In genomic region chr9:130422546-130422945, GRCh38 we compare ENCODE assay signal across 19 cellular contexts. TPM values are rescaled to one million over a fixed set of nuclear protein-coding genes. Genes with fewer than 3 reads are reported as not detected.
"Had no signal": no experiment of that assay in that cellular context is flagged by ENCODE, and none has a peak within 500 bp of the region (broad histone marks: within the 10 kb centered on the region; RNA-seq: fewer than 3 reads in every experiment).

No MANE protein-coding gene starts in this region.

- H3K36me3 Mint-ChIP-seq: activated naive CD4-positive, alpha-beta T cell treated with anti-CD3 and anti-CD28 coated beads, Interleukin-2, amount 10 ng/mL, durations not matched to agents 7 days and 5 days; naive thymus-derived CD8-positive, alpha-beta T cell; stimulated activated naive B cell treated with anti-CD40 and anti-IgM and Interleukin-4, amounts not matched to agents 10 μg/mL and 1 μg/mL and 100 μg/mL, for 72 hours; type B pancreatic cell had no signal

- H3K4me1 Mint-ChIP-seq: activated CD4-positive, alpha-beta memory T cell treated with anti-CD3 and anti-CD28 coated beads, Interleukin-2, amount 10 ng/mL, durations not matched to agents 7 days and 5 days; activated CD4-positive, alpha-beta T cell treated with anti-CD3 and anti-CD28 coated beads, Interleukin-2, amount 10 ng/mL, durations not matched to agents 24 days and 14 days; activated naive CD4-positive, alpha-beta T cell treated with anti-CD3 and anti-CD28 coated beads, Interleukin-2, amount 10 ng/mL, durations not matched to agents 7 days and 5 days; naive thymus-derived CD8-positive, alpha-beta T cell; T-helper 17 cell had no signal

- H3K27me3 ChIP-seq: pancreas, vagina had no signal

- H3K27ac ChIP-seq: epithelial cell of prostate, foreskin keratinocyte, lower lobe of right lung, pancreas, thoracic aorta, vagina had no signal

- DNase-seq: activated CD4-positive, alpha-beta memory T cell treated with anti-CD3 and anti-CD28 coated beads, Interleukin-2, amount 10 ng/mL, durations not matched to agents 7 days and 5 days; activated CD4-positive, alpha-beta T cell treated with anti-CD3 and anti-CD28 coated beads, Interleukin-2, amount 10 ng/mL, durations not matched to agents 24 days and 14 days; activated effector memory CD4-positive, alpha-beta T cell treated with anti-CD3 and anti-CD28 coated beads, Interleukin-2, amount 50 U/mL, for 16 hours; activated naive CD4-positive, alpha-beta T cell treated with anti-CD3 and anti-CD28 coated beads, Interleukin-2, amount 10 ng/mL, durations not matched to agents 7 days and 5 days; activated T-cell treated with anti-CD3 and anti-CD28 coated beads, Interleukin-2, amount 50 U/mL, for 72 hours; cortex of kidney; foreskin keratinocyte; kidney; lower lobe of right lung; naive thymus-derived CD8-positive, alpha-beta T cell; pancreas; stimulated activated CD4-positive, alpha-beta T cell treated with anti-CD3 and anti-CD28 coated beads, Interleukin-2, amount 100 ng/mL, for 48 hours; stimulated activated CD8-positive, alpha-beta memory T cell treated with anti-CD3 and anti-CD28 coated beads, Interleukin-4, amount 100 ng/mL, for 48 hours; stimulated activated naive B cell treated with anti-CD40 and anti-IgM and Interleukin-4, amounts not matched to agents 10 μg/mL and 1 μg/mL and 100 μg/mL, for 72 hours; T-helper 17 cell had no signal

- H3K4me1 ChIP-seq: pancreas had no signal

- ATAC-seq: activated T-cell treated with anti-CD3 and anti-CD28 coated beads, Interleukin-2, amount 50 U/mL, for 72 hours; foreskin keratinocyte; lower lobe of right lung; naive thymus-derived CD8-positive, alpha-beta T cell; pancreas; T-helper 17 cell had no signal

- H3K27ac Mint-ChIP-seq: activated CD4-positive, alpha-beta memory T cell treated with anti-CD3 and anti-CD28 coated beads, Interleukin-2, amount 10 ng/mL, durations not matched to agents 7 days and 5 days; activated CD4-positive, alpha-beta T cell treated with anti-CD3 and anti-CD28 coated beads, Interleukin-2, amount 10 ng/mL, durations not matched to agents 24 days and 14 days; activated naive CD4-positive, alpha-beta T cell treated with anti-CD3 and anti-CD28 coated beads, Interleukin-2, amount 10 ng/mL, durations not matched to agents 7 days and 5 days; activated T-cell treated with anti-CD3 and anti-CD28 coated beads, Interleukin-2, amount 50 U/mL, for 72 hours; stimulated activated naive B cell treated with anti-CD40 and anti-IgM and Interleukin-4, amounts not matched to agents 10 μg/mL and 1 μg/mL and 100 μg/mL, for 72 hours; T-helper 17 cell; type B pancreatic cell had no signal

- H3K36me3 ChIP-seq: lower lobe of right lung, pancreas, thoracic aorta, vagina had no signal

- H3K4me3 Mint-ChIP-seq: activated CD4-positive, alpha-beta memory T cell treated with anti-CD3 and anti-CD28 coated beads, Interleukin-2, amount 10 ng/mL, durations not matched to agents 7 days and 5 days; activated CD4-positive, alpha-beta T cell treated with anti-CD3 and anti-CD28 coated beads, Interleukin-2, amount 10 ng/mL, durations not matched to agents 24 days and 14 days; activated naive CD4-positive, alpha-beta T cell treated with anti-CD3 and anti-CD28 coated beads, Interleukin-2, amount 10 ng/mL, durations not matched to agents 7 days and 5 days; activated T-cell treated with anti-CD3 and anti-CD28 coated beads, Interleukin-2, amount 50 U/mL, for 72 hours; naive thymus-derived CD8-positive, alpha-beta T cell; stimulated activated naive B cell treated with anti-CD40 and anti-IgM and Interleukin-4, amounts not matched to agents 10 μg/mL and 1 μg/mL and 100 μg/mL, for 72 hours; T-helper 17 cell; type B pancreatic cell had no signal

- H3K9me3 ChIP-seq: lower lobe of right lung, pancreas, thoracic aorta, vagina had no signal

- H3K4me3 ChIP-seq: lower lobe of right lung, pancreas, thoracic aorta, vagina had no signal

- H3K9me3 Mint-ChIP-seq: activated CD4-positive, alpha-beta memory T cell treated with anti-CD3 and anti-CD28 coated beads, Interleukin-2, amount 10 ng/mL, durations not matched to agents 7 days and 5 days; activated CD4-positive, alpha-beta T cell treated with anti-CD3 and anti-CD28 coated beads, Interleukin-2, amount 10 ng/mL, durations not matched to agents 24 days and 14 days; activated naive CD4-positive, alpha-beta T cell treated with anti-CD3 and anti-CD28 coated beads, Interleukin-2, amount 10 ng/mL, durations not matched to agents 7 days and 5 days; activated T-cell treated with anti-CD3 and anti-CD28 coated beads, Interleukin-2, amount 50 U/mL, for 72 hours; naive thymus-derived CD8-positive, alpha-beta T cell; stimulated activated naive B cell treated with anti-CD40 and anti-IgM and Interleukin-4, amounts not matched to agents 10 μg/mL and 1 μg/mL and 100 μg/mL, for 72 hours had no signal

RNA-seq across cellular contexts. Expression of gene ASS1, which starts 22.2 kb away (rescaled TPM):
- total RNA-seq: naive thymus-derived CD8-positive, alpha-beta T cell; T-helper 17 cell had no signal
- polyA plus RNA-seq: naive thymus-derived CD8-positive, alpha-beta T cell had no signal
